15 cellular contexts compared by ENCODE assay signal in the genomic region with DNA sequence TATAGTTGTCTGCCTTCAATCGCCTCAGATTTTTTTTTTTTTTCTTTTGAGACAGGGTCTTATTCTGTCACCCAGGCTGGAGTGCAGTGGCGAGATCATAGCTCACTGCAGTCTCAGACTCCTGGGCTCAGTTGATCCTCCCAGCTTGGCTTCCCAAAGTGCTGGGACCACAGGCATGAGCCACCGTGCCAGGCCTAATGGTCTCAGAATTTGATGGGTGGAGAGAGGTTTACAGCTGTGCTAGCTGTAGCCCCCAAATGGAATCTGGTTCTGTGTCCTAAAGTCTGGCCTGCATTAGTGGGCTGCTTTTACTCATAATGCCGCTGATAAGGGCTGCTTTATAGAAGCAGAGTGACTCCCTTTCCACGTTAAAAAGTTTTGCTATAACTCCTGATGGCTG.
"Had no signal": no experiment of that assay in that cellular context is flagged by ENCODE, and none has a peak within 500 bp of the region (broad histone marks: within the 10 kb centered on the region; RNA-seq: fewer than 3 reads in every experiment).

No MANE protein-coding gene starts in this region.

- ATAC-seq: activated naive CD8-positive, alpha-beta T cell treated with anti-CD3 and anti-CD28 coated beads, Interleukin-2, amount 50 U/mL, for 24 hours; gastroesophageal sphincter; left lung; SK-N-SH treated with all-trans-retinoic acid at 6 μM for 48 hours; stimulated activated naive B cell treated with anti-CD40 and anti-IgM and Interleukin-4, amounts not matched to agents 10 μg/mL and 1 μg/mL and 100 μg/mL, for 72 hours; WTC11 had no signal

- H3K27ac Mint-ChIP-seq: activated CD4-positive, alpha-beta T cell treated with anti-CD3 and anti-CD28 coated beads, Interleukin-2, amount 10 ng/mL, durations not matched to agents 7 days and 5 days; activated naive CD4-positive, alpha-beta T cell treated with anti-CD3 and anti-CD28 coated beads for 36 hours; activated naive CD8-positive, alpha-beta T cell treated with anti-CD3 and anti-CD28 coated beads, Interleukin-2, amount 50 U/mL, for 24 hours; memory B cell; stimulated activated naive B cell treated with anti-CD40 and anti-IgM and Interleukin-4, amounts not matched to agents 10 μg/mL and 1 μg/mL and 100 μg/mL, for 72 hours had no signal

- H3K4me3 Mint-ChIP-seq: activated CD4-positive, alpha-beta T cell treated with anti-CD3 and anti-CD28 coated beads, Interleukin-2, amount 10 ng/mL, durations not matched to agents 7 days and 5 days; activated naive CD4-positive, alpha-beta T cell treated with anti-CD3 and anti-CD28 coated beads for 36 hours; activated naive CD8-positive, alpha-beta T cell treated with anti-CD3 and anti-CD28 coated beads, Interleukin-2, amount 50 U/mL, for 24 hours; memory B cell; stimulated activated naive B cell treated with anti-CD40 and anti-IgM and Interleukin-4, amounts not matched to agents 10 μg/mL and 1 μg/mL and 100 μg/mL, for 72 hours; WTC11 had no signal

- H3K27me3 ChIP-seq: gastroesophageal sphincter, thyroid gland, vagina had no signal

- DNase-seq: activated CD4-positive, alpha-beta T cell treated with anti-CD3 and anti-CD28 coated beads, Interleukin-2, amount 10 ng/mL, durations not matched to agents 7 days and 5 days; activated CD8-positive, alpha-beta memory T cell treated with anti-CD3 and anti-CD28 coated beads, Interleukin-2, amount 50 U/mL, for 48 hours; activated naive CD8-positive, alpha-beta T cell treated with anti-CD3 and anti-CD28 coated beads, Interleukin-2, amount 50 U/mL, for 24 hours; aorta; left lung; stimulated activated CD4-positive, alpha-beta T cell treated with anti-CD3 and anti-CD28 coated beads, Interleukin-4, amount 100 ng/mL, for 1 hour; stimulated activated naive B cell treated with anti-CD40 and anti-IgM and Interleukin-4, amounts not matched to agents 10 μg/mL and 1 μg/mL and 100 μg/mL, for 72 hours; thyroid gland had no signal

- H3K36me3 Mint-ChIP-seq: memory B cell; stimulated activated naive B cell treated with anti-CD40 and anti-IgM and Interleukin-4, amounts not matched to agents 10 μg/mL and 1 μg/mL and 100 μg/mL, for 72 hours had no signal

- H3K9me3 Mint-ChIP-seq: activated CD4-positive, alpha-beta T cell treated with anti-CD3 and anti-CD28 coated beads, Interleukin-2, amount 10 ng/mL, durations not matched to agents 7 days and 5 days; activated naive CD4-positive, alpha-beta T cell treated with anti-CD3 and anti-CD28 coated beads for 36 hours; activated naive CD8-positive, alpha-beta T cell treated with anti-CD3 and anti-CD28 coated beads, Interleukin-2, amount 50 U/mL, for 24 hours; memory B cell; stimulated activated naive B cell treated with anti-CD40 and anti-IgM and Interleukin-4, amounts not matched to agents 10 μg/mL and 1 μg/mL and 100 μg/mL, for 72 hours; WTC11 had no signal

- H3K27ac ChIP-seq: gastroesophageal sphincter, left lung, parathyroid adenoma, vagina had no signal

- H3K4me3 ChIP-seq: gastroesophageal sphincter, left lung, thyroid gland, vagina had no signal

- H3K9ac ChIP-seq: parathyroid adenoma had no signal

- H3K36me3 ChIP-seq: gastroesophageal sphincter, left lung, thyroid gland, vagina had no signal

- H2AFZ ChIP-seq: parathyroid adenoma had no signal

- H3K9me3 ChIP-seq: gastroesophageal sphincter, left lung, thyroid gland, vagina had no signal
